Comparison of ENCODE assay signal across 8 cellular contexts in genomic region chr10:17454181-17454800, GRCh38. TPM values are rescaled to one million over a fixed set of nuclear protein-coding genes. Genes with fewer than 3 reads are reported as not detected.
DNase-seq lines count a peak whose midpoint lies in the region; ATAC-seq lines count a peak whose summit lies in the region.

Gene ST8SIA6, minus strand, starts transcription at chr10:17454595. Its CDS starts 340 bp downstream, at chr10:17454255.

- no peak within 1 kb of the TSS for H4K5ac ChIP-seq in mesendoderm (ENCODE audit: low read length)

- no peak within 1 kb of the TSS for H2BK120ac ChIP-seq in mesendoderm (ENCODE audit: low read depth, low read length)

- H3K4ac ChIP-seq in mesendoderm (ENCODE audit: low read depth, low read length) = peak within 1 kb of the TSS; percentile 17

- peak; percentile 77 for ATAC-seq in Right ventricle myocardium inferior
- peak; percentile 65 for ATAC-seq in HG03520 (IDR thresholded peaks at IDR 0.05; ENCODE audit: unreplicated experiment)
- ATAC-seq in stimulated activated naive B cell treated with anti-CD40 and anti-IgM and Interleukin-4, amounts not matched to agents 10 μg/mL and 1 μg/mL and 100 μg/mL, for 72 hours (replicated peaks) = peak; percentile 62 to 64

- H4K8ac ChIP-seq in mesendoderm (ENCODE audit: low read depth, low read length) = no peak within 1 kb of the TSS

- H3K4me3 ChIP-seq in mesendoderm (ENCODE audit: low read length) = peak within 1 kb of the TSS; percentile 46

- H3K79me1 ChIP-seq in mesendoderm (ENCODE audit: low read length) = no peaks in the 10 kb centered on the region

- no CpG with 5 or more reads among the region's 82 CpGs for WGBS in mesendoderm (ENCODE audit: extremely low coverage, insufficient coverage, low lambda C conversion rate)

- H3K56ac ChIP-seq in mesendoderm (ENCODE audit: low read length) = peak within 1 kb of the TSS; percentile 84

- no peaks in the 10 kb centered on the region for H3K36me3 ChIP-seq in mesendoderm (ENCODE audit: control insufficient read depth, insufficient read depth, low read length)

- H3K4me3 Mint-ChIP-seq in stimulated activated naive B cell treated with anti-CD40 and anti-IgM and Interleukin-4, amounts not matched to agents 10 μg/mL and 1 μg/mL and 100 μg/mL, for 72 hours = peak within 1 kb of the TSS; percentile 71 to 80

- H3K18ac ChIP-seq in mesendoderm (ENCODE audit: low read length) = peak within 1 kb of the TSS; percentile 81

- peak within 1 kb of the TSS; percentile 66 for H3K9ac ChIP-seq in mesendoderm (ENCODE audit: low read length)

- intact Hi-C loops in Right ventricle myocardium inferior (cut with DNase I) = loop anchor here (5.0 kb wide), 2 partner anchors 73 to 143 kb away; no protein-coding TSS in a partner anchor
- intact Hi-C loops in cardiac septum (cut with DNase I) = no loop called here

- peak within 1 kb of the TSS; percentile 72 for H3K4me2 ChIP-seq in mesendoderm (ENCODE audit: low read length)

- H3K4me1 Mint-ChIP-seq in stimulated activated naive B cell treated with anti-CD40 and anti-IgM and Interleukin-4, amounts not matched to agents 10 μg/mL and 1 μg/mL and 100 μg/mL, for 72 hours = peaks cover 10 to 24% of the 10 kb centered on the region in 2 donors

- peak within 1 kb of the TSS; percentile 75 for H3K23ac ChIP-seq in mesendoderm (ENCODE audit: low read length)

- H3K27me3 Mint-ChIP-seq in stimulated activated naive B cell treated with anti-CD40 and anti-IgM and Interleukin-4, amounts not matched to agents 10 μg/mL and 1 μg/mL and 100 μg/mL, for 72 hours = peaks cover 51 to 64% of the 10 kb centered on the region in 2 donors

- no peaks in the 10 kb centered on the region for H3K79me2 ChIP-seq in mesendoderm (ENCODE audit: control insufficient read depth, insufficient read depth, low read length)

- H3K27ac ChIP-seq in mesendoderm (ENCODE audit: low read depth, low read length) = no peak within 1 kb of the TSS

- H3K36me3 Mint-ChIP-seq in stimulated activated naive B cell treated with anti-CD40 and anti-IgM and Interleukin-4, amounts not matched to agents 10 μg/mL and 1 μg/mL and 100 μg/mL, for 72 hours = no peaks in the 10 kb centered on the region

- no peak within 1 kb of the TSS for H2BK15ac ChIP-seq in mesendoderm (replicated peaks; ENCODE audit: low read depth)

- no peak within 1 kb of the TSS for H2AK5ac ChIP-seq in mesendoderm (ENCODE audit: low read length)

- H3K9me3 Mint-ChIP-seq in stimulated activated naive B cell treated with anti-CD40 and anti-IgM and Interleukin-4, amounts not matched to agents 10 μg/mL and 1 μg/mL and 100 μg/mL, for 72 hours = peaks cover 4 to 6% of the 10 kb centered on the region in 2 donors

- DNase-seq in Right ventricle myocardium inferior (ENCODE audit: missing footprints) (peak; percentile 77), cardiac septum (ENCODE audit: low spot score) (no peak), ecto neural progenitor cell (ENCODE audit: low spot score) (peak; percentile 80), mesendoderm (peak; percentile 58), NCI-H774 (lab: John Stamatoyannopoulos, UW) (no peak)
- DNase-seq in activated CD4-positive, alpha-beta T cell treated with anti-CD3 and anti-CD28 coated beads for 4 hours = peak; percentile 36 to 41
- DNase-seq in stimulated activated naive B cell treated with anti-CD40 and anti-IgM and Interleukin-4, amounts not matched to agents 10 μg/mL and 1 μg/mL and 100 μg/mL, for 72 hours = no peak

- peaks cover 4% of the 10 kb centered on the region for H3K4me1 ChIP-seq in mesendoderm (ENCODE audit: control insufficient read depth, low read depth, low read length)

- peaks cover 2% of the 10 kb centered on the region for H3K27me3 ChIP-seq in mesendoderm (ENCODE audit: insufficient read depth, low read length, poor library complexity)

- no peak within 1 kb of the TSS for H3K27ac Mint-ChIP-seq in stimulated activated naive B cell treated with anti-CD40 and anti-IgM and Interleukin-4, amounts not matched to agents 10 μg/mL and 1 μg/mL and 100 μg/mL, for 72 hours

- H2BK5ac ChIP-seq in mesendoderm (ENCODE audit: low read length) = no peak within 1 kb of the TSS

RNA-seq across cellular contexts. Expression of gene ST8SIA6, which starts in this region (rescaled TPM):
- total RNA-seq in Right ventricle myocardium inferior (9.3 TPM), cardiac septum (6.9 TPM)
- 1.5 TPM for polyA plus RNA-seq in mesendoderm (2013, experiment 1 of 2)
- 1.6 TPM for polyA plus RNA-seq in mesendoderm (2013, experiment 2 of 2)

Comparison
In these comparisons a context has a peak if more than half of its experiments do, and no peak if none do; other contexts are left out.
1. DNase-seq: peak in Right ventricle myocardium inferior (single experiment), activated CD4-positive, alpha-beta T cell treated with anti-CD3 and anti-CD28 coated beads for 4 hours (2 of 2), ecto neural progenitor cell (single experiment) and mesendoderm (single experiment); none in cardiac septum (single experiment), stimulated activated naive B cell treated with anti-CD40 and anti-IgM and Interleukin-4, amounts not matched to agents 10 μg/mL and 1 μg/mL and 100 μg/mL, for 72 hours (single experiment) and NCI-H774 (single experiment).
2. Peak in every context shown above with its lines, with median percentiles within 50 percentile points of each other: ATAC-seq.